In the genomic region with DNA sequence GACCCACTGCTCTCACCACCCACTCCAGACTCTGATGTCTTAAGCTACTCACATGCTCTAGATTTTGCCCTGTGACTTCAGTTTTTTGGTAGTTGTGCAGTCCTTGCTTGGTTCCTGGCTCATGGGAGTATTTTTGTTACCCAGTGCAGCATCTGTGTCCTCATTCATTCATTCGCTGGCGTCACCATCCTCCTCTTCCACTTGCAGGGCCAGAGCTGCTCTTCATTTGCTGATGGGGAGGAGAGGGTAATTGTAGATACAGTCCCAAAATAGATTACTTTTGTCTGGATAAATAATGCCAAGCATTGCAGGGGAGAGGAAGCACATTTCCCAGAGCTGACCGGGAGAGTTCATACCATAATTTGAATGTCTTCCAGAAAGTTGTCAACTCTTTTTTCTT, we compare ENCODE assay signal across 1 cellular context.
TF ChIP-seq lines count a peak whose summit lies in the region.

No MANE protein-coding gene starts in this region.

TF ChIP-seq in H1, 55 proteins besides CTCF, POLR2A, EP300 and RAD21:
- no peak for TF ChIP-seq CHD1 (IDR thresholded peaks at IDR 0.05; ENCODE audit: low read depth, low read length)
- TF ChIP-seq ATF2 (IDR thresholded peaks at IDR 0.05; ENCODE audit: low read length): no peak
- TF ChIP-seq POLR2AphosphoS5 (IDR thresholded peaks at IDR 0.05; ENCODE audit: low read depth, low read length): no peak
- no peak for TF ChIP-seq SIRT6 (IDR thresholded peaks at IDR 0.05; ENCODE audit: low read length)
- TF ChIP-seq RXRA (IDR thresholded peaks at IDR 0.05; ENCODE audit: insufficient read depth, low read depth, low read length): no peak
- TF ChIP-seq TAF7 (optimal IDR thresholded peaks at IDR 0.05; ENCODE audit: borderline replicate concordance, low read depth, low read length): no peak
- TF ChIP-seq SAP30 (IDR thresholded peaks at IDR 0.05; ENCODE audit: insufficient read depth, insufficient replicate concordance, low read length): no peak
- no peak for TF ChIP-seq ASH2L (IDR thresholded peaks at IDR 0.05; ENCODE audit: low read length)
- TF ChIP-seq RNF2 (IDR thresholded peaks at IDR 0.05; ENCODE audit: borderline replicate concordance, low read depth, low read length, missing control alignments, poor library complexity, severe bottlenecking): no peak
- no peak for TF ChIP-seq GTF2F1 (IDR thresholded peaks at IDR 0.05; ENCODE audit: borderline replicate concordance, low read depth, low read length)
- TF ChIP-seq MAX (IDR thresholded peaks at IDR 0.05): no peak
- TF ChIP-seq E2F6 (IDR thresholded peaks at IDR 0.05): no peak
- no peak for TF ChIP-seq CHD7 (IDR thresholded peaks at IDR 0.05; ENCODE audit: insufficient replicate concordance, low read length)
- TF ChIP-seq MAFK (IDR thresholded peaks at IDR 0.05; ENCODE audit: low read depth, low read length): no peak
